10 cellular contexts compared by ENCODE assay signal in the genomic region with DNA sequence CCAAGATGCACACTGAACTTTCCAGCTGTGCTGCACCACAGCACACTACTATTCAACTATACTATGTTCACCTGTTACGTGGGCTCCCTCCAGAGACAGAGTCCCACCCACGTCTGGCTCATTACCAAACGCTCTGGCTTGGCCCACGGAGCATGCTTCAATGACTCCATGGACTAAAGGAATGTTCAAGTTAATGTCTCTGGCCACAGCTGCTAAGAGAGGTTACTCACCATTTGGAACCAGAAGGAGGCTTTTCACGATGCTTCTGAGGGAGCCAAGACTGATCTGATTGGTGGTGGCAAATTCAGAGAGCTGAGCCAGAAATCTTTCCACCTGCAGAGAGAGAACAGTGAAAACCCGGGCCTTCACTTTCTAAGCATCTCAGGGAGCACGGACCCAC. TPM values are rescaled to one million over a fixed set of nuclear protein-coding genes. Genes with fewer than 3 reads are reported as not detected.
A peak's percentile ranks its signal among the peaks of the same experiment; 100 is the strongest.
DNase-seq lines count a peak whose midpoint lies in the region; ATAC-seq and TF ChIP-seq lines count a peak whose summit lies in the region.
"Had no signal": no experiment of that assay in that cellular context is flagged by ENCODE, and none has a peak within 500 bp of the region (broad histone marks: within the 10 kb centered on the region; RNA-seq: fewer than 3 reads in every experiment).

No MANE protein-coding gene starts in this region.

- H3K27me3 ChIP-seq in RWPE2 (ENCODE audit: insufficient read depth, poor library complexity, severe bottlenecking) = no peaks in the 10 kb centered on the region

- H3K9me3 ChIP-seq in RWPE2 (ENCODE audit: severe bottlenecking) = no peaks in the 10 kb centered on the region

- no peak for TF ChIP-seq CTCF in RWPE2 (IDR thresholded peaks at IDR 0.05; ENCODE audit: poor library complexity, severe bottlenecking)
- no peak for TF ChIP-seq CTCF in fibroblast of pulmonary artery (IDR thresholded peaks at IDR 0.05; ENCODE audit: low read length, missing control alignments)

- H3K27ac ChIP-seq in RWPE2 (ENCODE audit: poor library complexity, severe bottlenecking) = no peak overlapping the region

- DNase-seq in EL (peak; percentile 84), RWPE2 (ENCODE audit: low spot score) (no peak), fibroblast of pulmonary artery (ENCODE audit: low read depth) (peak; percentile 65), sciatic nerve (ENCODE audit: low spot score) (no peak), DMS53 (lab: John Stamatoyannopoulos, UW) (no peak), NCI-H2227 (lab: John Stamatoyannopoulos, UW; ENCODE audit: unreplicated experiment) (no peak)
- DNase-seq: dermis blood vessel endothelial cell, NCI-H526 treated with DMSO at 0.1 percent for 48 hours had no signal

- peak; percentile 51; the same call in 2 of the 3 replicates for ATAC-seq in RWPE2 (ENCODE audit: low read depth)
- ATAC-seq in sciatic nerve = peak; percentile 36
- no peak for ATAC-seq in GM18502 (IDR thresholded peaks at IDR 0.05; ENCODE audit: poor library complexity, unreplicated experiment)

- no peak overlapping the region for H3K4me3 ChIP-seq in RWPE2 (ENCODE audit: severe bottlenecking)
- H3K4me3 ChIP-seq in fibroblast of pulmonary artery (replicated peaks; ENCODE audit: low read depth, low read length) = no peak overlapping the region

- peaks cover 17% of the 10 kb centered on the region for H3K4me1 ChIP-seq in RWPE2 (ENCODE audit: insufficient read depth, poor library complexity, severe bottlenecking)

- intact Hi-C loops in sciatic nerve (cut with DNase I) = no loop called here

- H3K36me3 ChIP-seq in RWPE2 (ENCODE audit: low read depth) = peaks cover 27% of the 10 kb centered on the region

RNA-seq across cellular contexts. Expression of gene COMMD7, which starts 15.6 kb away (rescaled TPM):
- total RNA-seq in sciatic nerve = 30.2 TPM

RNA-seq across cellular contexts. Expression of gene DNMT3B, which starts 34.5 kb away (rescaled TPM):
- total RNA-seq in sciatic nerve = 2.1 TPM

RNA-seq across cellular contexts. Expression of gene C20orf203, which starts 53.9 kb away (rescaled TPM):
- total RNA-seq in sciatic nerve = 0.94 TPM
- total RNA-seq: dermis blood vessel endothelial cell; T-helper 1 cell treated with Interleukin-12 subunit alpha and Interleukin-12 subunit beta and Interleukin-4 antibody, amounts not matched to agents 30 ng/mL and 1 ng/mL, for 36 hours had no signal

Comparison
In these comparisons a context has a peak if more than half of its experiments do, and no peak if none do; other contexts are left out.
1. DNase-seq: peak in EL (single experiment) and fibroblast of pulmonary artery (single experiment); none in RWPE2 (single experiment), sciatic nerve (single experiment), DMS53 (single experiment) and NCI-H2227 (single experiment).